Comparison of ENCODE assay signal across 12 cellular contexts in genomic region chr10:79390551-79391229, GRCh38. TPM values are rescaled to one million over a fixed set of nuclear protein-coding genes. Genes with fewer than 3 reads are reported as not detected.
A peak's percentile ranks its signal among the peaks of the same experiment; 100 is the strongest.
DNase-seq lines count a peak whose midpoint lies in the region; ATAC-seq, FAIRE-seq and TF ChIP-seq lines count a peak whose summit lies in the region.
"Had no signal": no experiment of that assay in that cellular context is flagged by ENCODE, and none has a peak within 500 bp of the region (broad histone marks: within the 10 kb centered on the region; RNA-seq: fewer than 3 reads in every experiment).

No MANE protein-coding gene starts in this region.

- no peak overlapping the region for H4K8ac ChIP-seq in mesenchymal stem cell (ENCODE audit: low read length)

- no peak overlapping the region for H2AK5ac ChIP-seq in mesenchymal stem cell (ENCODE audit: low read length, severe bottlenecking)

- in situ Hi-C loops in HepG2 (cut with HindIII; ENCODE audit: extremely low pct_ligation_motif_present, low pct_unique_long_range_greater_than_20kb) = no loop called here

- H3K9ac ChIP-seq in liver (ENCODE audit: low read depth in 1 of 2, low read length in 2 of 2) (no peak overlapping the region), HepG2 (ENCODE audit: insufficient read depth, low read depth, low read length) (no peak overlapping the region), mesenchymal stem cell (ENCODE audit: low read length) (no peak overlapping the region)

- H3K27ac ChIP-seq in liver (ENCODE audit: low read depth in 1 of 2, low read length in 2 of 2) = no peak overlapping the region
- H3K27ac ChIP-seq in HepG2 (ENCODE audit: extremely low read length, insufficient read depth, low read length) = no peak overlapping the region
- no peak overlapping the region for H3K27ac ChIP-seq in body of pancreas
- no peak overlapping the region for H3K27ac ChIP-seq in mesenchymal stem cell (ENCODE audit: low read length, poor library complexity, severe bottlenecking)
- peak overlapping the region; percentile 57 to 73 for H3K27ac ChIP-seq in uterus
- H3K27ac ChIP-seq: psoas muscle had no signal

- no peak overlapping the region for H3K23ac ChIP-seq in mesenchymal stem cell (ENCODE audit: low read length in 2 of 2)

- DNase-seq in HepG2 (ENCODE audit: low spot score) = no peak
- peak in 3 of 4 donors; percentile 4 to 9 (median 7) for DNase-seq in body of pancreas
- no peak for DNase-seq in mesenchymal stem cell
- DNase-seq in uterus = peak; percentile 63 to 77
- DNase-seq in immature natural killer cell = no peak
- no peak for DNase-seq in SHP77 (lab: John Stamatoyannopoulos, UW)
- DNase-seq: BE2C, foreskin melanocyte, MG63 had no signal

- no peak for FAIRE-seq in HepG2 (lab: Jason Lieb, UNC)

- no peak overlapping the region for H3K14ac ChIP-seq in mesenchymal stem cell (ENCODE audit: low read length in 2 of 2)

- no peak for TF ChIP-seq EP300 in HepG2 (IDR thresholded peaks at IDR 0.05; ENCODE audit: low read depth in 2 of 2, low read length in 2 of 2)
- no peak for TF ChIP-seq EP300 in HepG2 (CRISPR knock-in tag; IDR thresholded peaks at IDR 0.05; ENCODE audit: borderline replicate concordance)

- H3K4ac ChIP-seq in mesenchymal stem cell (ENCODE audit: low read depth in 1 of 2, low read length in 2 of 2) = no peak overlapping the region

- intact Hi-C loops in HepG2 (cut with micrococcal nuclease; ENCODE audit: unreplicated experiment) = no loop called here
- intact Hi-C loops in body of pancreas (cut with DNase I) = no loop called here
- intact Hi-C loops in uterus (cut with DNase I; ENCODE audit: low total_unique reads) = no loop called here

- no TSS peak for BruUV-seq in HepG2 (replicated peaks; lab: Mats Ljungman, UMichigan)

- no peak overlapping the region for H3K4me3 Mint-ChIP-seq in immature natural killer cell

- H3K27ac Mint-ChIP-seq in immature natural killer cell = no peak overlapping the region

- TF ChIP-seq POLR2A in HepG2 (IDR thresholded peaks at IDR 0.05; ENCODE audit: insufficient read depth in 1 of 2, low read depth in 2 of 2, low read length in 2 of 2) (no peak), body of pancreas (IDR thresholded peaks at IDR 0.05) (no peak), uterus (IDR thresholded peaks at IDR 0.05) (no peak)

- H3K4me1 Mint-ChIP-seq in immature natural killer cell = no peaks in the 10 kb centered on the region

- H3K27me3 ChIP-seq in liver (ENCODE audit: control insufficient read depth in 4 of 4, insufficient read depth in 4 of 4, low read length in 3 of 4) = no peaks in the 10 kb centered on the region
- H3K27me3 ChIP-seq in HepG2 (ENCODE audit: control insufficient read depth in 1 of 2, insufficient read depth in 2 of 2, low read length in 2 of 2) = no peaks in the 10 kb centered on the region
- H3K27me3 ChIP-seq in body of pancreas = no peaks in the 10 kb centered on the region
- no peaks in the 10 kb centered on the region for H3K27me3 ChIP-seq in mesenchymal stem cell (ENCODE audit: control insufficient read depth in 1 of 2, insufficient read depth in 1 of 2, low read length in 2 of 2)
- H3K27me3 ChIP-seq in uterus = no peaks in the 10 kb centered on the region
- H3K27me3 ChIP-seq: BE2C, MG63 had no signal

- CTCF ChIA-PET in HepG2 (lab: Yijun Ruan, JAX; ENCODE audit: low intra/inter-chr PET ratio, low total read pairs) = no interaction called here

- no peak overlapping the region for H2BK12ac ChIP-seq in mesenchymal stem cell (ENCODE audit: low read length in 2 of 2)

- H3K4me2 ChIP-seq in HepG2 (ENCODE audit: low read depth, low read length) = no peak overlapping the region
- no peak overlapping the region for H3K4me2 ChIP-seq in mesenchymal stem cell (ENCODE audit: low read length, poor library complexity, severe bottlenecking)

- 72% methylated on average over 16 of the region's 16 CpGs for WGBS in liver
- WGBS in HepG2 (ENCODE audit: low lambda C conversion rate) = 95% methylated on average over 7 of the region's 16 CpGs
- WGBS in body of pancreas, 2 donors = 76 to 95% methylated on average over 11 to 16 of the region's 16 CpGs
- WGBS in mesenchymal stem cell = 81% methylated on average over 11 of the region's 16 CpGs

- POLR2A ChIA-PET in HepG2 (lab: Yijun Ruan, JAX) = no interaction called here

- peaks cover 27% of the 10 kb centered on the region for H3K79me1 ChIP-seq in mesenchymal stem cell (replicated peaks; ENCODE audit: low read length, poor library complexity, severe bottlenecking)

- no peaks in the 10 kb centered on the region for H3K9me3 ChIP-seq in liver (ENCODE audit: control insufficient read depth in 4 of 4, low read length in 3 of 4)
- H3K9me3 ChIP-seq in HepG2 (ENCODE audit: low read length) = no peaks in the 10 kb centered on the region
- H3K9me3 ChIP-seq in body of pancreas = no peaks in the 10 kb centered on the region
- no peaks in the 10 kb centered on the region for H3K9me3 ChIP-seq in mesenchymal stem cell (ENCODE audit: control insufficient read depth, low read length)
- no peaks in the 10 kb centered on the region for H3K9me3 ChIP-seq in uterus
- H3K9me3 ChIP-seq: BE2C, MG63, psoas muscle had no signal

- H4K20me1 ChIP-seq in HepG2 (ENCODE audit: insufficient read depth, low read length) = no peaks in the 10 kb centered on the region

- no peaks in the 10 kb centered on the region for H3K79me2 ChIP-seq in HepG2 (ENCODE audit: insufficient read depth, low read length)

- TF ChIP-seq CTCF in liver (IDR thresholded peaks at IDR 0.05; ENCODE audit: low read depth, low read length, missing input control) = no peak
- TF ChIP-seq CTCF in HepG2 (CRISPR knock-in tag; IDR thresholded peaks at IDR 0.05) = no peak
- no peak for TF ChIP-seq CTCF in body of pancreas (IDR thresholded peaks at IDR 0.05)
- TF ChIP-seq CTCF in uterus (IDR thresholded peaks at IDR 0.05) = peak; percentile 20 to 39 (median 34)

- H2AFZ ChIP-seq in HepG2 (ENCODE audit: low read length) (no peak overlapping the region), mesenchymal stem cell (ENCODE audit: low read depth, low read length) (no peak overlapping the region)

- H3K36me3 ChIP-seq in liver (ENCODE audit: control insufficient read depth in 4 of 4, insufficient read depth in 3 of 4, low read depth in 1 of 4, low read length in 3 of 4) (peaks cover 0 to 23% (median 8%) of the 10 kb centered on the region in 4 donors), HepG2 (replicated peaks in 1 of 2; ENCODE audit: control insufficient read depth in 1 of 2, insufficient read depth in 2 of 2, low read length in 2 of 2) (no peaks in the 10 kb centered on the region; a peak in 1 of 5 replicates), body of pancreas (replicated peaks in 1 of 2; ENCODE audit: insufficient read depth in 1 of 2, low read depth in 2 of 2) (no peaks in the 10 kb centered on the region), mesenchymal stem cell (ENCODE audit: control insufficient read depth in 1 of 2, insufficient read depth in 2 of 2, low read depth in 1 of 2, low read length in 2 of 2) (peaks cover 77 to 88% of the 10 kb centered on the region in 2 experiments), uterus (no peaks in the 10 kb centered on the region)
- H3K36me3 ChIP-seq: BE2C had no signal

- no peak for TF ChIP-seq RAD21 in liver (IDR thresholded peaks at IDR 0.05)
- no peak for TF ChIP-seq RAD21 in HepG2 (CRISPR knock-in tag; IDR thresholded peaks at IDR 0.05)

- no peak overlapping the region for H2BK5ac ChIP-seq in mesenchymal stem cell (ENCODE audit: low read depth, low read length, poor library complexity, severe bottlenecking)

- ATAC-seq in HepG2 = no peak
- ATAC-seq in body of pancreas = no peak
- ATAC-seq in GM18511 (IDR thresholded peaks at IDR 0.05; ENCODE audit: unreplicated experiment) = no peak

- peaks cover 5 to 39% (median 18%) of the 10 kb centered on the region in 4 donors for H3K4me1 ChIP-seq in liver (ENCODE audit: control insufficient read depth in 4 of 4, insufficient read depth in 4 of 4, low read length in 3 of 4)
- peaks cover 14% of the 10 kb centered on the region for H3K4me1 ChIP-seq in HepG2 (ENCODE audit: insufficient read depth, low read length)
- H3K4me1 ChIP-seq in body of pancreas = no peaks in the 10 kb centered on the region
- H3K4me1 ChIP-seq in mesenchymal stem cell (ENCODE audit: control insufficient read depth, insufficient read depth, low read depth, low read length) = peaks cover 20% of the 10 kb centered on the region
- peaks cover 0 to 6% of the 10 kb centered on the region in 2 donors for H3K4me1 ChIP-seq in uterus
- H3K4me1 ChIP-seq: BE2C had no signal

- peaks cover 0 to 10% (median 0%) of the 10 kb centered on the region in 3 donors for H3K36me3 Mint-ChIP-seq in immature natural killer cell

- no peak overlapping the region for H2BK120ac ChIP-seq in mesenchymal stem cell (ENCODE audit: low read depth, low read length)

- no peak overlapping the region for H3K4me3 ChIP-seq in liver (ENCODE audit: low read depth in 1 of 3, low read length in 3 of 3)
- no peak overlapping the region for H3K4me3 ChIP-seq in HepG2 (replicated peaks in 1 of 3; ENCODE audit: insufficient read depth in 1 of 3, low read depth in 2 of 3, low read length in 3 of 3)
- no peak overlapping the region for H3K4me3 ChIP-seq in body of pancreas
- H3K4me3 ChIP-seq in mesenchymal stem cell (ENCODE audit: insufficient read depth in 1 of 2, low read depth in 1 of 2, low read length in 2 of 2) = no peak overlapping the region
- H3K4me3 ChIP-seq in uterus = no peak overlapping the region
- H3K4me3 ChIP-seq: MG63, psoas muscle had no signal

- H2BK15ac ChIP-seq in mesenchymal stem cell (ENCODE audit: low read depth, poor library complexity, severe bottlenecking) = no peak overlapping the region

- H3K18ac ChIP-seq in mesenchymal stem cell (ENCODE audit: low read depth in 1 of 2, low read length in 2 of 2) = peak overlapping the region in 1 of 2 experiments; percentile 1

- no peaks in the 10 kb centered on the region for H3K9me3 Mint-ChIP-seq in immature natural killer cell

- H3K27me3 Mint-ChIP-seq in immature natural killer cell (ENCODE audit: low read depth in 3 of 3) = peaks cover 0 to 3% (median 0%) of the 10 kb centered on the region in 3 donors

- peak overlapping the region; percentile 81 for H4K91ac ChIP-seq in mesenchymal stem cell (ENCODE audit: low read length)

RNA-seq across cellular contexts. Expression of gene PPIF, which starts 43.4 kb away (rescaled TPM):
- 10 to 100 TPM; 22.2 to 84.3 TPM for total RNA-seq in liver
- polyA plus RNA-seq in liver = 10 to 100 TPM; 51.4 to 68.6 TPM
- total RNA-seq in HepG2 (2016; rRNA removed; fragmentation: Illumina TruSeq; extraction: Trizol) = 157 and 178 TPM in 2 replicates
- 30.6 and 37.3 TPM in 2 replicates for total RNA-seq in HepG2 (2016; cell fraction: cytosol; rRNA removed; fragmentation: Illumina TruSeq; extraction: Trizol; ENCODE audit: low read depth)
- 154 and 176 TPM in 2 replicates for total RNA-seq in HepG2 (2016; cell fraction: insoluble cytoplasmic fraction; rRNA removed; fragmentation: Illumina TruSeq; extraction: Trizol)
- total RNA-seq in HepG2 (2016; cell fraction: membrane; rRNA removed; fragmentation: Illumina TruSeq; extraction: Trizol) = 93.6 and 97.6 TPM in 2 replicates
- 106 and 121 TPM in 2 replicates for total RNA-seq in HepG2 (2016; cell fraction: nucleus; rRNA removed; fragmentation: Illumina TruSeq; extraction: Trizol)
- 134 and 147 TPM in 2 replicates for polyA plus RNA-seq in HepG2 (2011; rRNA removed)
- 144 and 156 TPM in 2 replicates for polyA plus RNA-seq in HepG2 (2011; cell fraction: cytosol; rRNA removed)
- 229 and 231 TPM in 2 replicates for polyA plus RNA-seq in HepG2 (2011; cell fraction: nucleus; rRNA removed)
- polyA plus RNA-seq in HepG2 (2012) = 92.0 and 152 TPM in 2 replicates
- 48.0 and 48.3 TPM in 2 replicates for polyA plus RNA-seq in HepG2 (2016; cell fraction: cytosol; fragmentation: Illumina TruSeq; extraction: Trizol; ENCODE audit: low read depth)
- polyA plus RNA-seq in HepG2 (2016; cell fraction: insoluble cytoplasmic fraction; fragmentation: Illumina TruSeq; extraction: Trizol; ENCODE audit: low read depth) = 270 and 301 TPM in 2 replicates
- polyA plus RNA-seq in HepG2 (2016; cell fraction: membrane; fragmentation: Illumina TruSeq; extraction: Trizol; ENCODE audit: low read depth) = 80.3 and 83.8 TPM in 2 replicates
- 218 and 229 TPM in 2 replicates for polyA plus RNA-seq in HepG2 (2016; cell fraction: nucleus; fragmentation: Illumina TruSeq; extraction: Trizol; ENCODE audit: insufficient read depth, low read depth)
- 220 and 249 TPM in 2 replicates for polyA minus RNA-seq in HepG2 (2011; rRNA and poly(A)+ RNA removed; ENCODE audit: low replicate concordance)
- 69.6 and 71.7 TPM in 2 replicates for polyA minus RNA-seq in HepG2 (2011; cell fraction: cytosol; rRNA and poly(A)+ RNA removed)
- 105 and 112 TPM in 2 replicates for polyA minus RNA-seq in HepG2 (2011; cell fraction: nucleus; rRNA and poly(A)+ RNA removed)
- total RNA-seq in body of pancreas = 10 to 100 TPM; 19.2 to 67.9 TPM
- polyA plus RNA-seq in mesenchymal stem cell (2013, experiment 1 of 2) = 49.4 TPM
- 50.7 TPM for polyA plus RNA-seq in mesenchymal stem cell (2013, experiment 2 of 2)
- total RNA-seq in uterus = 10 to 100 TPM in 3 of 4 donors, under 1 TPM in 1; 0.26 to 22.6 (median 12.7) TPM
- polyA plus RNA-seq in immature natural killer cell = 10 to 100 TPM in 2 of 3 donors, 1 to 10 TPM in 1; 9.6 to 15.1 (median 13.1) TPM

RNA-seq across cellular contexts. Expression of gene ZCCHC24, which starts 54.7 kb away (rescaled TPM):
- total RNA-seq in liver (10 to 100 TPM in 1 of 2 donors, 1 to 10 TPM in 1; 7.8 to 23.9 TPM), HepG2 (2016; rRNA removed; fragmentation: Illumina TruSeq; extraction: Trizol) (3.1 and 3.9 TPM in 2 replicates), body of pancreas (10 to 100 TPM; 14.0 to 19.8 TPM), uterus (100 to 1,000 TPM in 1 of 4 donors, 10 to 100 TPM in 3; 32.8 to 122 (median 37.7) TPM)
- polyA plus RNA-seq in liver (10 to 100 TPM; 13.2 to 16.4 TPM), HepG2 (2011; rRNA removed) (7.7 and 7.9 TPM in 2 replicates), immature natural killer cell (1 to 10 TPM; 1.6 to 2.2 (median 1.7) TPM)
- 0.62 and 0.81 TPM in 2 replicates for total RNA-seq in HepG2 (2016; cell fraction: cytosol; rRNA removed; fragmentation: Illumina TruSeq; extraction: Trizol; ENCODE audit: low read depth)
- total RNA-seq in HepG2 (2016; cell fraction: insoluble cytoplasmic fraction; rRNA removed; fragmentation: Illumina TruSeq; extraction: Trizol) = 3.5 and 3.6 TPM in 2 replicates
- total RNA-seq in HepG2 (2016; cell fraction: membrane; rRNA removed; fragmentation: Illumina TruSeq; extraction: Trizol) = 3.7 and 4.0 TPM in 2 replicates
- total RNA-seq in HepG2 (2016; cell fraction: nucleus; rRNA removed; fragmentation: Illumina TruSeq; extraction: Trizol) = 2.4 and 2.5 TPM in 2 replicates
- polyA plus RNA-seq in HepG2 (2011; cell fraction: cytosol; rRNA removed) = 6.1 and 7.9 TPM in 2 replicates
- polyA plus RNA-seq in HepG2 (2011; cell fraction: nucleus; rRNA removed) = 5.9 and 9.2 TPM in 2 replicates
- 3.8 and 4.0 TPM in 2 replicates for polyA plus RNA-seq in HepG2 (2012)
- 0.43 and 0.45 TPM in 2 replicates for polyA plus RNA-seq in HepG2 (2016; cell fraction: cytosol; fragmentation: Illumina TruSeq; extraction: Trizol; ENCODE audit: low read depth)
- 5.1 and 5.5 TPM in 2 replicates for polyA plus RNA-seq in HepG2 (2016; cell fraction: insoluble cytoplasmic fraction; fragmentation: Illumina TruSeq; extraction: Trizol; ENCODE audit: low read depth)
- 2.8 and 3.1 TPM in 2 replicates for polyA plus RNA-seq in HepG2 (2016; cell fraction: membrane; fragmentation: Illumina TruSeq; extraction: Trizol; ENCODE audit: low read depth)
- 4.3 and 4.9 TPM in 2 replicates for polyA plus RNA-seq in HepG2 (2016; cell fraction: nucleus; fragmentation: Illumina TruSeq; extraction: Trizol; ENCODE audit: insufficient read depth, low read depth)
- 4.8 and 18.6 TPM in 2 replicates for polyA minus RNA-seq in HepG2 (2011; rRNA and poly(A)+ RNA removed; ENCODE audit: low replicate concordance)
- 7.8 and 8.3 TPM in 2 replicates for polyA minus RNA-seq in HepG2 (2011; cell fraction: cytosol; rRNA and poly(A)+ RNA removed)
- 3.5 and 3.6 TPM in 2 replicates for polyA minus RNA-seq in HepG2 (2011; cell fraction: nucleus; rRNA and poly(A)+ RNA removed)
- 47.4 TPM for polyA plus RNA-seq in mesenchymal stem cell (2013, experiment 1 of 2)
- polyA plus RNA-seq in mesenchymal stem cell (2013, experiment 2 of 2) = 49.0 TPM

Comparison
In these comparisons a context has a peak if more than half of its experiments do, and no peak if none do; other contexts are left out.
1. H3K27ac ChIP-seq: peak in uterus (2 of 2); none in liver (0 of 2), HepG2 (single experiment), body of pancreas (0 of 4) and mesenchymal stem cell (single experiment).
2. CTCF ChIP-seq: peak in uterus (4 of 4); none in liver (single experiment), HepG2 (single experiment) and body of pancreas (0 of 7).
3. DNase-seq: peak in body of pancreas (3 of 4) and uterus (2 of 2); none in HepG2 (single experiment), mesenchymal stem cell (single experiment), immature natural killer cell (0 of 3) and SHP77 (0 of 2).